Comparison of ENCODE assay signal across 2 cellular contexts in the genomic region with DNA sequence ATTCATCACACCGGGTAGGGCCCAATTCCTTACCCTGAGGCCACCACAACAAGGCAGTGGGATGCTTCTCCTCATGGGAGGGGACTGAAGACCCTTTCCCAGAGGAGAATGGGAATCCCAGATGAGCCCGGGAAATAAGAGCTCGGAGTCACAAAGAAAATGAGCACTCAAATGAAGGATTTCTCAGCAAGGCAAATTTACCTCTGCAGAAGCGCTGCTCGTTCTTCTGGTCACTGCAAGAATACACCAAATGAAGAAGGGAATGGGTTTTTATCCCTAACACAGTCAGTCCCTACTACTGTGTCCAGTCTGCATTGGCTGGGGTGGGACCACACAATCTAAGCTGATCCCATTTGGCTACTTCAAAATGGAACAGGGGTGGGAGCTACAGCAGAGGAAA.
TF ChIP-seq lines count a peak whose summit lies in the region.

No MANE protein-coding gene starts in this region.

TF ChIP-seq in HEK293, 187 proteins besides CTCF, POLR2A, EP300 and RAD21:
- TF ChIP-seq KLF7 (tag by site-specific recombination; IDR thresholded peaks at IDR 0.05; ENCODE audit: borderline replicate concordance), result no peak
- peak; percentile 96 for TF ChIP-seq SETDB1 (IDR thresholded peaks at IDR 0.05; ENCODE audit: insufficient read length, low read length)
- no peak for TF ChIP-seq ZSCAN30 (tag by site-specific recombination; IDR thresholded peaks at IDR 0.05)
- peak; percentile 99; the same call in 1 of the 2 replicates for TF ChIP-seq TRIM28 (IDR thresholded peaks at IDR 0.05; ENCODE audit: borderline replicate concordance, low read length)

TF ChIP-seq in K562, 482 proteins besides CTCF, POLR2A, EP300 and RAD21:
- TF ChIP-seq ILF3 (IDR thresholded peaks at IDR 0.05; ENCODE audit: borderline replicate concordance) (no peak), CBX3 (IDR thresholded peaks at IDR 0.05; ENCODE audit: borderline replicate concordance in 1 of 2, low read length in 2 of 2) (0 out of 3 replicates have a peak, but pooled peaks of 1 of the 2 experiments have one; percentile 40), CBX5 (IDR thresholded peaks at IDR 0.05; ENCODE audit: borderline replicate concordance, low read depth) (0 out of 2 replicates have a peak, but pooled peaks have one; percentile 51)
